Comparison of ENCODE assay signal across 15 cellular contexts in genomic region chr22:46664301-46664855, GRCh38. TPM values are rescaled to one million over a fixed set of nuclear protein-coding genes. Genes with fewer than 3 reads are reported as not detected.
A peak's percentile ranks its signal among the peaks of the same experiment; 100 is the strongest.
DNase-seq lines count a peak whose midpoint lies in the region; ATAC-seq and TF ChIP-seq lines count a peak whose summit lies in the region.
"Had no signal": no experiment of that assay in that cellular context is flagged by ENCODE, and none has a peak within 500 bp of the region (broad histone marks: within the 10 kb centered on the region; RNA-seq: fewer than 3 reads in every experiment).

No MANE protein-coding gene starts in this region.

- no peak overlapping the region for H3K27ac ChIP-seq in right atrium auricular region
- peak overlapping the region; percentile 7; the same call in 1 of the 2 replicates for H3K27ac ChIP-seq in BLaER1
- H3K27ac ChIP-seq: C4-2B, GM23248 had no signal

- ATAC-seq in Right ventricle myocardium inferior: peak; percentile 17
- ATAC-seq in T-helper 17 cell: no peak
- no peak for ATAC-seq in stimulated activated effector memory CD8-positive, alpha-beta T cell treated with anti-CD3 and anti-CD28 coated beads, Interleukin-12 subunit alpha, Interleukin-12 subunit beta, amount 100 ng/mL, for 72 hours
- ATAC-seq: CD8-positive, alpha-beta T cell had no signal

- H3K27me3 Mint-ChIP-seq in T-helper 17 cell: no peaks in the 10 kb centered on the region
- H3K27me3 Mint-ChIP-seq: CD4-positive, CD25-positive, alpha-beta regulatory T cell had no signal

- H3K27me3 ChIP-seq in right atrium auricular region: no peaks in the 10 kb centered on the region
- no peaks in the 10 kb centered on the region for H3K27me3 ChIP-seq in BLaER1

- H3K4me1 ChIP-seq in right atrium auricular region (peaks cover 0 to 24% of the 10 kb centered on the region in 2 donors), BLaER1 (peaks cover 83% of the 10 kb centered on the region)
- H3K4me1 ChIP-seq: Caco-2 had no signal

- H4K20me1 ChIP-seq in BLaER1: peaks cover 79% of the 10 kb centered on the region

- TF ChIP-seq CTCF in right atrium auricular region (IDR thresholded peaks at IDR 0.05): no peak

- no peak for DNase-seq in Right ventricle myocardium inferior (ENCODE audit: missing footprints)
- DNase-seq in right atrium auricular region (ENCODE audit: low spot score): no peak
- DNase-seq in T-helper 17 cell: no peak
- no peak for DNase-seq in stimulated activated effector memory CD8-positive, alpha-beta T cell treated with anti-CD3 and anti-CD28 coated beads, Interleukin-12 subunit alpha, Interleukin-12 subunit beta, amount 100 ng/mL, for 72 hours (ENCODE audit: low spot score in 2 of 2)
- no peak for DNase-seq in NCI-H774 (lab: John Stamatoyannopoulos, UW)
- DNase-seq: Caco-2; CD4-positive, CD25-positive, alpha-beta regulatory T cell; DMS153; DND-41; GM23248; H7; HCEC 1CT had no signal

- H3K36me3 ChIP-seq in right atrium auricular region (peaks cover 70% of the 10 kb centered on the region), BLaER1 (peaks cover 93% of the 10 kb centered on the region)

- H3K4me3 ChIP-seq in right atrium auricular region (no peak overlapping the region), BLaER1 (no peak overlapping the region)
- H3K4me3 ChIP-seq: GM23248 had no signal

- no peaks in the 10 kb centered on the region for H3K9me3 ChIP-seq in right atrium auricular region
- H3K9me3 ChIP-seq in BLaER1: no peaks in the 10 kb centered on the region
- no peaks in the 10 kb centered on the region for H3K9me3 ChIP-seq in T-helper 17 cell (ENCODE audit: control insufficient read depth, low read length, poor library complexity, severe bottlenecking)
- H3K9me3 ChIP-seq: Caco-2 had no signal

- peak overlapping the region; percentile 47 for H3K27ac Mint-ChIP-seq in T-helper 17 cell
- peak overlapping the region; percentile 29 for H3K27ac Mint-ChIP-seq in stimulated activated effector memory CD8-positive, alpha-beta T cell treated with anti-CD3 and anti-CD28 coated beads, Interleukin-12 subunit alpha, Interleukin-12 subunit beta, amount 100 ng/mL, for 72 hours
- H3K27ac Mint-ChIP-seq: CD4-positive, CD25-positive, alpha-beta regulatory T cell; CD8-positive, alpha-beta T cell had no signal

- no peak overlapping the region for H3K4me3 Mint-ChIP-seq in T-helper 17 cell
- no peak overlapping the region for H3K4me3 Mint-ChIP-seq in stimulated activated effector memory CD8-positive, alpha-beta T cell treated with anti-CD3 and anti-CD28 coated beads, Interleukin-12 subunit alpha, Interleukin-12 subunit beta, amount 100 ng/mL, for 72 hours
- H3K4me3 Mint-ChIP-seq: CD4-positive, CD25-positive, alpha-beta regulatory T cell; CD8-positive, alpha-beta T cell had no signal

- H3K9ac ChIP-seq in BLaER1: no peak overlapping the region
- H3K9ac ChIP-seq: GM23248 had no signal

- H3K4me2 ChIP-seq in BLaER1: no peak overlapping the region

- H3K9me3 Mint-ChIP-seq in stimulated activated effector memory CD8-positive, alpha-beta T cell treated with anti-CD3 and anti-CD28 coated beads, Interleukin-12 subunit alpha, Interleukin-12 subunit beta, amount 100 ng/mL, for 72 hours: no peaks in the 10 kb centered on the region
- H3K9me3 Mint-ChIP-seq: CD4-positive, CD25-positive, alpha-beta regulatory T cell; CD8-positive, alpha-beta T cell had no signal

- H3K4me1 Mint-ChIP-seq in T-helper 17 cell: peaks cover 19% of the 10 kb centered on the region
- peaks cover 23% of the 10 kb centered on the region for H3K4me1 Mint-ChIP-seq in stimulated activated effector memory CD8-positive, alpha-beta T cell treated with anti-CD3 and anti-CD28 coated beads, Interleukin-12 subunit alpha, Interleukin-12 subunit beta, amount 100 ng/mL, for 72 hours

- intact Hi-C loops in Right ventricle myocardium inferior (cut with DNase I): no loop called here

- H3K36me3 Mint-ChIP-seq in T-helper 17 cell (ENCODE audit: low read depth): no peaks in the 10 kb centered on the region
- peaks cover 12% of the 10 kb centered on the region for H3K36me3 Mint-ChIP-seq in stimulated activated effector memory CD8-positive, alpha-beta T cell treated with anti-CD3 and anti-CD28 coated beads, Interleukin-12 subunit alpha, Interleukin-12 subunit beta, amount 100 ng/mL, for 72 hours

RNA-seq across cellular contexts. Expression of gene GRAMD4, which starts 44.2 kb away (rescaled TPM):
- total RNA-seq in Right ventricle myocardium inferior (80.0 TPM), right atrium auricular region (10 to 100 TPM; 29.1 to 31.6 TPM), T-helper 17 cell (10 to 100 TPM; 14.2 to 14.5 TPM)
